13 cellular contexts compared by ENCODE assay signal in the genomic region with DNA sequence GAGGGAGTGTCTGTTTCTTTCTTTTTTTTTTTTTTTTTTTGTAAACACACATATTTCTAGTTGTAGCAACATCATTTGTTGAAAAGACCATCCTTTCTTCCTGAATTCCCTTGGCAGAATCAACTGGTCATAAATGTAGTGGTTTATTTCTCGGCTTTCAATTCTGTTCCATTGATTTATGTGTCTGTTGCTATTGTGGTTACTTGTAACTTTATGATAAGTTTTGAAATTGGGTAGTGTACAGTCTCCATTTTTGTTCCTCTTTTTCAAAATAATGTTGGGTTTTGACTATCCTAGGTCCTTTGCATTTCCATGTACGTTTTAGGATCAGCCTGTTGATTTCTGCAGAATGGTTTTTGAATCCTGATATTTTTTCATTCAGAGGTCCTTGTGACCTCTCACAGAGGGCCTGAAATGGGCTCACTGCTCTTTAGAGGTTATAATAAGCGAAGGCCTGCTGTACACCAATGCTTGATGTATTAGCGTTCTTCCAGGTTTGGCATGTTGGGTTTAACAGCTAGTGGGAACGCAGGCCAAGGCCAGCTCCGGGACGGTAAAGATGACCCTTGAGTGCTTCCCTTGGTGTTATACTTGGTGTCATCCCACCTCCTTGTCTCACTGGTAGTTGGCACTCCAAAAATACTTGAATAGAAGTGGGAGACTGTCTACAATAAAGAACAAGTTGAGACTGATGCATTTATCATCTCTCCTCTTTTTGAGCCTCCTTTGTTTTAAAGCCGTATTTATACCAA. TPM values are rescaled to one million over a fixed set of nuclear protein-coding genes. Genes with fewer than 3 reads are reported as not detected.
DNase-seq lines count a peak whose midpoint lies in the region; ATAC-seq and TF ChIP-seq lines count a peak whose summit lies in the region.
"Had no signal": no experiment of that assay in that cellular context is flagged by ENCODE, and none has a peak within 500 bp of the region (broad histone marks: within the 10 kb centered on the region; RNA-seq: fewer than 3 reads in every experiment).

No MANE protein-coding gene starts in this region.

- peaks cover 20% of the 10 kb centered on the region for H3K4me1 Mint-ChIP-seq in activated T-helper 17 cell treated with anti-CD3 and anti-CD28 coated beads, Interleukin-2, amount 50 U/mL, for 72 hours
- H3K4me1 Mint-ChIP-seq in stimulated activated memory B cell treated with anti-CD40 and anti-IgM and Interleukin-4, amounts not matched to agents 10 μg/mL and 1 μg/mL and 100 μg/mL, for 72 hours: peaks cover 11% of the 10 kb centered on the region

- no peak for DNase-seq in prostate gland (ENCODE audit: low spot score)
- DNase-seq in NCI-H1694 treated with DMSO at 0.1 percent for 48 hours (lab: John Stamatoyannopoulos, UW): no peak
- DNase-seq: NCI-H1436 treated with DMSO at 0.1 percent for 48 hours; spleen; stimulated activated naive CD4-positive, alpha-beta T cell had no signal

- no peaks in the 10 kb centered on the region for H3K27me3 ChIP-seq in prostate gland (replicated peaks; ENCODE audit: insufficient read depth)
- H3K27me3 ChIP-seq: spleen had no signal

- intact Hi-C loops in prostate gland (cut with DNase I): loop anchor here (10.0 kb wide), 1 partner anchor 62 kb away; no protein-coding TSS in a partner anchor

- no peak overlapping the region for H3K4me3 ChIP-seq in prostate gland
- H3K4me3 ChIP-seq: lung, spleen had no signal

- H3K36me3 Mint-ChIP-seq in activated T-helper 17 cell treated with anti-CD3 and anti-CD28 coated beads, Interleukin-2, amount 50 U/mL, for 72 hours (ENCODE audit: low read depth): peaks cover 30% of the 10 kb centered on the region
- H3K36me3 Mint-ChIP-seq in stimulated activated memory B cell treated with anti-CD40 and anti-IgM and Interleukin-4, amounts not matched to agents 10 μg/mL and 1 μg/mL and 100 μg/mL, for 72 hours: no peaks in the 10 kb centered on the region

- no peaks in the 10 kb centered on the region for H3K27me3 Mint-ChIP-seq in activated T-helper 17 cell treated with anti-CD3 and anti-CD28 coated beads, Interleukin-2, amount 50 U/mL, for 72 hours
- peaks cover 4% of the 10 kb centered on the region for H3K27me3 Mint-ChIP-seq in stimulated activated memory B cell treated with anti-CD40 and anti-IgM and Interleukin-4, amounts not matched to agents 10 μg/mL and 1 μg/mL and 100 μg/mL, for 72 hours

- ATAC-seq in GM18511 (IDR thresholded peaks at IDR 0.05; ENCODE audit: unreplicated experiment) (peak; percentile 9), HG03354 (IDR thresholded peaks at IDR 0.05; ENCODE audit: poor library complexity, severe bottlenecking, unreplicated experiment) (peak; percentile 24), GM19397 (IDR thresholded peaks at IDR 0.05; ENCODE audit: unreplicated experiment) (no peak), HG02884 (IDR thresholded peaks at IDR 0.05; ENCODE audit: unreplicated experiment) (no peak)
- ATAC-seq in activated T-helper 17 cell treated with anti-CD3 and anti-CD28 coated beads, Interleukin-2, amount 50 U/mL, for 72 hours (replicated peaks): no peak
- no peak for ATAC-seq in stimulated activated memory B cell treated with anti-CD40 and anti-IgM and Interleukin-4, amounts not matched to agents 10 μg/mL and 1 μg/mL and 100 μg/mL, for 72 hours

- H3K9me3 Mint-ChIP-seq in activated T-helper 17 cell treated with anti-CD3 and anti-CD28 coated beads, Interleukin-2, amount 50 U/mL, for 72 hours: peaks cover 5% of the 10 kb centered on the region
- no peaks in the 10 kb centered on the region for H3K9me3 Mint-ChIP-seq in stimulated activated memory B cell treated with anti-CD40 and anti-IgM and Interleukin-4, amounts not matched to agents 10 μg/mL and 1 μg/mL and 100 μg/mL, for 72 hours

- H3K4me3 Mint-ChIP-seq in activated T-helper 17 cell treated with anti-CD3 and anti-CD28 coated beads, Interleukin-2, amount 50 U/mL, for 72 hours: no peak overlapping the region
- H3K4me3 Mint-ChIP-seq in stimulated activated memory B cell treated with anti-CD40 and anti-IgM and Interleukin-4, amounts not matched to agents 10 μg/mL and 1 μg/mL and 100 μg/mL, for 72 hours: no peak overlapping the region

- H3K9me3 ChIP-seq in prostate gland: no peaks in the 10 kb centered on the region

- WGBS in prostate gland: 21% methylated on average over 8 of the region's 8 CpGs

- no peak for TF ChIP-seq CTCF in prostate gland (IDR thresholded peaks at IDR 0.05)

- no peaks in the 10 kb centered on the region for H3K4me1 ChIP-seq in prostate gland (replicated peaks)

- peak overlapping the region; percentile 51 for H3K27ac Mint-ChIP-seq in activated T-helper 17 cell treated with anti-CD3 and anti-CD28 coated beads, Interleukin-2, amount 50 U/mL, for 72 hours
- H3K27ac Mint-ChIP-seq in stimulated activated memory B cell treated with anti-CD40 and anti-IgM and Interleukin-4, amounts not matched to agents 10 μg/mL and 1 μg/mL and 100 μg/mL, for 72 hours: no peak overlapping the region

- peak overlapping the region; percentile 5 to 27 for H3K27ac ChIP-seq in prostate gland
- H3K27ac ChIP-seq: RWPE1, spleen had no signal

- no peaks in the 10 kb centered on the region for H3K36me3 ChIP-seq in prostate gland
- H3K36me3 ChIP-seq: spleen had no signal

- TF ChIP-seq POLR2A in prostate gland (IDR thresholded peaks at IDR 0.05): no peak

RNA-seq across cellular contexts. Expression of a gene that starts 43.8 kb away (rescaled TPM):
- 10 to 100 TPM; 58.2 to 88.4 TPM for total RNA-seq in activated T-helper 17 cell treated with anti-CD3 and anti-CD28 coated beads, Interleukin-2, amount 50 U/mL, for 72 hours
- 10 to 100 TPM; 15.6 to 64.2 TPM for total RNA-seq in prostate gland

RNA-seq across cellular contexts. Expression of a gene that starts 57.7 kb away (rescaled TPM):
- 100 to 1,000 TPM; 107 to 154 TPM for total RNA-seq in activated T-helper 17 cell treated with anti-CD3 and anti-CD28 coated beads, Interleukin-2, amount 50 U/mL, for 72 hours
- 10 to 100 TPM; 38.5 to 62.6 TPM for total RNA-seq in prostate gland

Comparison
In these comparisons a context has a peak if more than half of its experiments do, and no peak if none do; other contexts are left out.
1. ATAC-seq: peak in GM18511 (single experiment) and HG03354 (single experiment); none in activated T-helper 17 cell treated with anti-CD3 and anti-CD28 coated beads, Interleukin-2, amount 50 U/mL, for 72 hours (single experiment), GM19397 (single experiment), stimulated activated memory B cell treated with anti-CD40 and anti-IgM and Interleukin-4, amounts not matched to agents 10 μg/mL and 1 μg/mL and 100 μg/mL, for 72 hours (single experiment) and HG02884 (single experiment).